ENCODE assay signal across 9 cellular contexts in genomic region chr2:55922488-55922887, GRCh38. TPM values are rescaled to one million over a fixed set of nuclear protein-coding genes. Genes with fewer than 3 reads are reported as not detected.
A peak's percentile ranks its signal among the peaks of the same experiment; 100 is the strongest.
DNase-seq lines count a peak whose midpoint lies in the region; ATAC-seq and TF ChIP-seq lines count a peak whose summit lies in the region.
"Had no signal": no experiment of that assay in that cellular context is flagged by ENCODE, and none has a peak within 500 bp of the region (broad histone marks: within the 10 kb centered on the region; RNA-seq: fewer than 3 reads in every experiment).

No MANE protein-coding gene starts in this region.

- TF ChIP-seq CTCF in ascending aorta (IDR thresholded peaks at IDR 0.05) = no peak
- no peak for TF ChIP-seq CTCF in right atrium auricular region (IDR thresholded peaks at IDR 0.05)
- TF ChIP-seq CTCF in psoas muscle (IDR thresholded peaks at IDR 0.05) = no peak

- DNase-seq in ELF-1 (ENCODE audit: low read depth, low spot score) (peak; percentile 32), ascending aorta (ENCODE audit: low spot score in 2 of 2) (no peak), right atrium auricular region (ENCODE audit: low spot score) (no peak), psoas muscle (no peak)
- no peak for DNase-seq in activated CD4-positive, alpha-beta T cell treated with anti-CD3 and anti-CD28 coated beads, Interleukin-2, amount 50 U/mL, for 48 hours
- DNase-seq in activated naive CD4-positive, alpha-beta T cell (lab: John Stamatoyannopoulos, UW) = no peak
- DNase-seq: COR-L47 had no signal

- intact Hi-C loops in ascending aorta (cut with DNase I) = loop anchor here (2.0 to 10.0 kb wide), 5 partner anchors 35 to 148 kb away; no protein-coding TSS in a partner anchor
- intact Hi-C loops in psoas muscle (cut with DNase I) = no loop called here

- no peaks in the 10 kb centered on the region for H3K27me3 ChIP-seq in ascending aorta
- no peaks in the 10 kb centered on the region for H3K27me3 ChIP-seq in right atrium auricular region
- peaks cover 2 to 32% (median 5%) of the 10 kb centered on the region in 3 donors for H3K27me3 ChIP-seq in psoas muscle (ENCODE audit: insufficient read depth in 3 of 3, low read length in 2 of 3)

- H3K27ac ChIP-seq in ascending aorta (peak overlapping the region; percentile 74 to 80), right atrium auricular region (peak overlapping the region; percentile 17 to 76), psoas muscle (no peak overlapping the region)

- peak overlapping the region; percentile 66 to 83 for H3K4me3 ChIP-seq in ascending aorta
- H3K4me3 ChIP-seq in right atrium auricular region = peak overlapping the region; percentile 68 to 77
- peak overlapping the region; percentile 64 for H3K4me3 ChIP-seq in psoas muscle

- WGBS in psoas muscle, 3 donors = 6 to 9% (median 6%) methylated on average over 13 of the region's 13 CpGs

- peaks cover 0 to 6% of the 10 kb centered on the region in 2 donors for H3K4me1 ChIP-seq in ascending aorta
- H3K4me1 ChIP-seq in right atrium auricular region = peaks cover 0 to 5% of the 10 kb centered on the region in 2 donors
- no peaks in the 10 kb centered on the region for H3K4me1 ChIP-seq in psoas muscle

- H3K9me3 ChIP-seq in ascending aorta (no peaks in the 10 kb centered on the region), right atrium auricular region (no peaks in the 10 kb centered on the region), psoas muscle (no peaks in the 10 kb centered on the region)

- ATAC-seq in psoas muscle = no peak
- ATAC-seq in HG03469 (IDR thresholded peaks at IDR 0.05; ENCODE audit: unreplicated experiment) = no peak
- ATAC-seq in HG03565 (IDR thresholded peaks at IDR 0.05; ENCODE audit: unreplicated experiment) = no peak

- peaks cover 0 to 7% of the 10 kb centered on the region in 2 donors for H3K36me3 ChIP-seq in ascending aorta
- H3K36me3 ChIP-seq in right atrium auricular region = peaks cover 5% of the 10 kb centered on the region
- H3K36me3 ChIP-seq in psoas muscle (ENCODE audit: insufficient read depth in 1 of 2, low read depth in 1 of 2) = no peaks in the 10 kb centered on the region

RNA-seq across cellular contexts. Expression of gene EFEMP1, which starts 1.1 kb away (rescaled TPM):
- 1,320 TPM for total RNA-seq in ascending aorta
- total RNA-seq in right atrium auricular region = 100 to 1,000 TPM; 246 to 308 TPM
- 10 to 100 TPM; 11.2 to 20.6 (median 17.7) TPM for total RNA-seq in psoas muscle
- 1 to 10 TPM; 6.3 to 9.1 (median 8.5) TPM for polyA plus RNA-seq in psoas muscle

Comparison
In these comparisons a context has a peak if more than half of its experiments do, and no peak if none do; other contexts are left out.
1. RNA of gene EFEMP1, which starts 1.1 kb away (total RNA-seq): 1,320 TPM in ascending aorta (single experiment) and 246 to 308 TPM in right atrium auricular region; 11.2 to 20.6 TPM in psoas muscle; every median in the first group is over 10 times any median in the second.
2. Peak in every context shown above with its lines, with median percentiles within 50 percentile points of each other: H3K4me3 ChIP-seq.